In genomic region chr12:23834076-23834475, GRCh38 we compare ENCODE assay signal across 2 cellular contexts.
TF ChIP-seq lines count a peak whose summit lies in the region.

No MANE protein-coding gene starts in this region.

TF ChIP-seq in IMR-90, 13 proteins besides CTCF, POLR2A, EP300 and RAD21:
- TF ChIP-seq CEBPB (IDR thresholded peaks at IDR 0.05; ENCODE audit: low read depth, low read length) (no peak), RFX5 (IDR thresholded peaks at IDR 0.05; ENCODE audit: low read depth, low read length) (no peak), FOS (IDR thresholded peaks at IDR 0.05; ENCODE audit: low read depth, low read length) (no peak), CHD1 (IDR thresholded peaks at IDR 0.05; ENCODE audit: low read depth, low read length) (no peak), MAFK (IDR thresholded peaks at IDR 0.05; ENCODE audit: low read depth, low read length) (no peak), MXI1 (IDR thresholded peaks at IDR 0.05; ENCODE audit: borderline replicate concordance, low read depth, low read length) (no peak), SMC3 (IDR thresholded peaks at IDR 0.05; ENCODE audit: low read depth, low read length) (no peak), RCOR1 (IDR thresholded peaks at IDR 0.05; ENCODE audit: insufficient replicate concordance, low read length) (no peak), MAZ (IDR thresholded peaks at IDR 0.05; ENCODE audit: borderline replicate concordance, low read depth, low read length) (no peak), BHLHE40 (IDR thresholded peaks at IDR 0.05; ENCODE audit: low read depth, low read length) (no peak), NFE2L2 (IDR thresholded peaks at IDR 0.05; ENCODE audit: low read depth, low read length) (no peak)
- TF ChIP-seq, protein P1, sequence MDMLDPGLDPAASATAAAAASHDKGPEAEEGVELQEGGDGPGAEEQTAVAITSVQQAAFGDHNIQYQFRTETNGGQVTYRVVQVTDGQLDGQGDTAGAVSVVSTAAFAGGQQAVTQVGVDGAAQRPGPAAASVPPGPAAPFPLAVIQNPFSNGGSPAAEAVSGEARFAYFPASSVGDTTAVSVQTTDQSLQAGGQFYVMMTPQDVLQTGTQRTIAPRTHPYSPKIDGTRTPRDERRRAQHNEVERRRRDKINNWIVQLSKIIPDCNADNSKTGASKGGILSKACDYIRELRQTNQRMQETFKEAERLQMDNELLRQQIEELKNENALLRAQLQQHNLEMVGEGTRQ (IDR thresholded peaks at IDR 0.05; ENCODE audit: low read depth, low read length): no peak
- TF ChIP-seq, protein P2, sequence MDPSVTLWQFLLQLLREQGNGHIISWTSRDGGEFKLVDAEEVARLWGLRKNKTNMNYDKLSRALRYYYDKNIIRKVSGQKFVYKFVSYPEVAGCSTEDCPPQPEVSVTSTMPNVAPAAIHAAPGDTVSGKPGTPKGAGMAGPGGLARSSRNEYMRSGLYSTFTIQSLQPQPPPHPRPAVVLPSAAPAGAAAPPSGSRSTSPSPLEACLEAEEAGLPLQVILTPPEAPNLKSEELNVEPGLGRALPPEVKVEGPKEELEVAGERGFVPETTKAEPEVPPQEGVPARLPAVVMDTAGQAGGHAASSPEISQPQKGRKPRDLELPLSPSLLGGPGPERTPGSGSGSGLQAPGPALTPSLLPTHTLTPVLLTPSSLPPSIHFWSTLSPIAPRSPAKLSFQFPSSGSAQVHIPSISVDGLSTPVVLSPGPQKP (IDR thresholded peaks at IDR 0.05; ENCODE audit: borderline replicate concordance, low read depth, low read length): no peak
TF ChIP-seq in IMR-90: peak in this region for 0.

TF ChIP-seq in endothelial cell of umbilical vein, 7 proteins besides CTCF, POLR2A, EP300 and RAD21:
- TF ChIP-seq GATA2 (IDR thresholded peaks at IDR 0.05; ENCODE audit: insufficient read depth, insufficient read length, low read depth, low read length) (no peak), POLR2AphosphoS5 (IDR thresholded peaks at IDR 0.05; ENCODE audit: insufficient read depth, low read depth, low read length) (no peak), EZH2 (IDR thresholded peaks at IDR 0.05; ENCODE audit: borderline replicate concordance, low read depth, low read length, severe bottlenecking) (no peak), FOS (IDR thresholded peaks at IDR 0.05; ENCODE audit: borderline replicate concordance, insufficient read depth, low read length) (no peak), JUN (IDR thresholded peaks at IDR 0.05; ENCODE audit: borderline replicate concordance, insufficient read depth, insufficient read length, low read depth) (no peak), MYC (IDR thresholded peaks at IDR 0.05; ENCODE audit: low read depth, low read length) (no peak)
